Comparison of ENCODE assay signal across 22 cellular contexts in genomic region chr17:64178011-64178825, GRCh38.
DNase-seq lines count a peak whose midpoint lies in the region; ATAC-seq and TF ChIP-seq lines count a peak whose summit lies in the region.
"Had no signal": no experiment of that assay in that cellular context is flagged by ENCODE, and none has a peak within 500 bp of the region (broad histone marks: within the 10 kb centered on the region; RNA-seq: fewer than 3 reads in every experiment).

No MANE protein-coding gene starts in this region.

- H3K4me3 ChIP-seq in skeletal muscle cell (ENCODE audit: low read depth, low read length), result no peak overlapping the region
- H3K4me3 ChIP-seq: GM23338 had no signal

- DNase-seq in HK-2 (ENCODE audit: unreplicated experiment), result peak; percentile 35
- DNase-seq in left kidney (ENCODE audit: low read depth, low spot score), result peak; percentile 31
- DNase-seq in skeletal muscle cell (ENCODE audit: low read depth), result peak; percentile 62
- no peak for DNase-seq in islet precursor cell
- DNase-seq: activated B cell treated with CpG ODN at 0.5 μM for 24 hours; activated CD8-positive, alpha-beta memory T cell treated with anti-CD3 and anti-CD28 coated beads for 24 hours; activated effector memory CD4-positive, alpha-beta T cell treated with Interleukin-2 at 50 U/mL for 16 hours; cortex of kidney; erythroblast; head of caudate nucleus; kidney; MM.1S; NCI-H2029; NCI-H526 treated with DMSO at 0.1 percent for 48 hours; retina; stimulated activated CD4-positive, alpha-beta T cell treated with anti-CD3 and anti-CD28 coated beads, Interleukin-2, amount 100 ng/mL, for 24 hours; T-cell had no signal

- ATAC-seq in SK-N-SH treated with all-trans-retinoic acid at 6 μM for 48 hours (peak; percentile 78), GM19463 (IDR thresholded peaks at IDR 0.05; ENCODE audit: unreplicated experiment) (no peak), GM21737 (IDR thresholded peaks at IDR 0.05; ENCODE audit: unreplicated experiment) (no peak), HG02588 (IDR thresholded peaks at IDR 0.05; ENCODE audit: unreplicated experiment) (no peak)
- ATAC-seq: GM23338, T-cell had no signal

TF ChIP-seq in SK-N-SH treated with all-trans-retinoic acid at 6 μM for 48 hours, 23 proteins besides CTCF, POLR2A, EP300 and RAD21:
- TF ChIP-seq SNAI2 (CRISPR knock-in tag; IDR thresholded peaks at IDR 0.05) (no peak), ZFP30 (CRISPR knock-in tag; IDR thresholded peaks at IDR 0.05) (no peak), ZFP3 (CRISPR knock-in tag; IDR thresholded peaks at IDR 0.05) (0 out of 2 replicates have a peak, but pooled peaks have one; percentile 50), TCF4 (CRISPR knock-in tag; IDR thresholded peaks at IDR 0.05; ENCODE audit: borderline replicate concordance) (peak; percentile 67), ZNF565 (CRISPR knock-in tag; conservative IDR thresholded peaks at IDR 0.05; ENCODE audit: low read depth) (no peak), GLIS3 (CRISPR knock-in tag; IDR thresholded peaks at IDR 0.05) (no peak), ZNF70 (CRISPR knock-in tag; IDR thresholded peaks at IDR 0.05) (peak; percentile 52; the same call in 1 of the 2 replicates), CSRNP3 (CRISPR knock-in tag; IDR thresholded peaks at IDR 0.05) (no peak)
TF ChIP-seq in SK-N-SH treated with all-trans-retinoic acid at 6 μM for 48 hours: peak in this region for 3.
